ENCODE assay signal across 1 cellular context in the genomic region with DNA sequence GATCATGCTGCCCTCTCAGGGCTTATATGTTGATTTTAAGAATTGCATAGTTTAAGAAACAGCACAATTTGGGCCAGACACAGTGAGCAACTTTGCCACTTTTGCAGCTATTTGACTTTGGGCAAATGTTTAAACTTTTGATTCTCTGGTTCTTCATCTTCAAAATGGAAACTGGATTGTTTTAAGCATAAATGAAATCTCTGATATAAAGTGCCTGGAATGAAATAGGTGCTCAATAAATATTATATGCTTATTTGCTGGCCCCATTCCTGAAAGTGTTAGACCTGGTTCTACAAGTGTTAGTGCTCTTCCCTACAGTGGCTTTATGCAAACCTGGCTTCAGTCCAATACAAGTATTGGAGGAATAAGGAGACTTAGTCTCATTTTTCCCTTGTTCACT.
TF ChIP-seq lines count a peak whose summit lies in the region.

No MANE protein-coding gene starts in this region.

TF ChIP-seq in K562, 482 proteins besides CTCF, POLR2A, EP300 and RAD21 (continued from another document):
- TF ChIP-seq, protein P1, sequence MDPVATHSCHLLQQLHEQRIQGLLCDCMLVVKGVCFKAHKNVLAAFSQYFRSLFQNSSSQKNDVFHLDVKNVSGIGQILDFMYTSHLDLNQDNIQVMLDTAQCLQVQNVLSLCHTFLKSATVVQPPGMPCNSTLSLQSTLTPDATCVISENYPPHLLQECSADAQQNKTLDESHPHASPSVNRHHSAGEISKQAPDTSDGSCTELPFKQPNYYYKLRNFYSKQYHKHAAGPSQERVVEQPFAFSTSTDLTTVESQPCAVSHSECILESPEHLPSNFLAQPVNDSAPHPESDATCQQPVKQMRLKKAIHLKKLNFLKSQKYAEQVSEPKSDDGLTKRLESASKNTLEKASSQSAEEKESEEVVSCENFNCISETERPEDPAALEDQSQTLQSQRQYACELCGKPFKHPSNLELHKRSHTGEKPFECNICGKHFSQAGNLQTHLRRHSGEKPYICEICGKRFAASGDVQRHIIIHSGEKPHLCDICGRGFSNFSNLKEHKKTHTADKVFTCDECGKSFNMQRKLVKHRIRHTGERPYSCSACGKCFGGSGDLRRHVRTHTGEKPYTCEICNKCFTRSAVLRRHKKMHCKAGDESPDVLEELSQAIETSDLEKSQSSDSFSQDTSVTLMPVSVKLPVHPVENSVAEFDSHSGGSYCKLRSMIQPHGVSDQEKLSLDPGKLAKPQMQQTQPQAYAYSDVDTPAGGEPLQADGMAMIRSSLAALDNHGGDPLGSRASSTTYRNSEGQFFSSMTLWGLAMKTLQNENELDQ (CRISPR knock-in tag; IDR thresholded peaks at IDR 0.05; ENCODE audit: borderline replicate concordance), result no peak
- TF ChIP-seq GTF2A2 (tag; IDR thresholded peaks at IDR 0.05), result peak; percentile 61; the same call in 1 of the 2 replicates
- peak; percentile 48 for TF ChIP-seq CXXC5 (CRISPR knock-in tag; IDR thresholded peaks at IDR 0.05)
- TF ChIP-seq, protein P2, sequence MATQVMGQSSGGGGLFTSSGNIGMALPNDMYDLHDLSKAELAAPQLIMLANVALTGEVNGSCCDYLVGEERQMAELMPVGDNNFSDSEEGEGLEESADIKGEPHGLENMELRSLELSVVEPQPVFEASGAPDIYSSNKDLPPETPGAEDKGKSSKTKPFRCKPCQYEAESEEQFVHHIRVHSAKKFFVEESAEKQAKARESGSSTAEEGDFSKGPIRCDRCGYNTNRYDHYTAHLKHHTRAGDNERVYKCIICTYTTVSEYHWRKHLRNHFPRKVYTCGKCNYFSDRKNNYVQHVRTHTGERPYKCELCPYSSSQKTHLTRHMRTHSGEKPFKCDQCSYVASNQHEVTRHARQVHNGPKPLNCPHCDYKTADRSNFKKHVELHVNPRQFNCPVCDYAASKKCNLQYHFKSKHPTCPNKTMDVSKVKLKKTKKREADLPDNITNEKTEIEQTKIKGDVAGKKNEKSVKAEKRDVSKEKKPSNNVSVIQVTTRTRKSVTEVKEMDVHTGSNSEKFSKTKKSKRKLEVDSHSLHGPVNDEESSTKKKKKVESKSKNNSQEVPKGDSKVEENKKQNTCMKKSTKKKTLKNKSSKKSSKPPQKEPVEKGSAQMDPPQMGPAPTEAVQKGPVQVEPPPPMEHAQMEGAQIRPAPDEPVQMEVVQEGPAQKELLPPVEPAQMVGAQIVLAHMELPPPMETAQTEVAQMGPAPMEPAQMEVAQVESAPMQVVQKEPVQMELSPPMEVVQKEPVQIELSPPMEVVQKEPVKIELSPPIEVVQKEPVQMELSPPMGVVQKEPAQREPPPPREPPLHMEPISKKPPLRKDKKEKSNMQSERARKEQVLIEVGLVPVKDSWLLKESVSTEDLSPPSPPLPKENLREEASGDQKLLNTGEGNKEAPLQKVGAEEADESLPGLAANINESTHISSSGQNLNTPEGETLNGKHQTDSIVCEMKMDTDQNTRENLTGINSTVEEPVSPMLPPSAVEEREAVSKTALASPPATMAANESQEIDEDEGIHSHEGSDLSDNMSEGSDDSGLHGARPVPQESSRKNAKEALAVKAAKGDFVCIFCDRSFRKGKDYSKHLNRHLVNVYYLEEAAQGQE (CRISPR knock-in tag; IDR thresholded peaks at IDR 0.05; ENCODE audit: low read depth), result no peak
- peak; percentile 66 for TF ChIP-seq NFIC (IDR thresholded peaks at IDR 0.05)
- no peak for TF ChIP-seq MEF2A (IDR thresholded peaks at IDR 0.05; ENCODE audit: control insufficient read depth, low read depth, low read length)
- TF ChIP-seq ILK (tag; IDR thresholded peaks at IDR 0.05; ENCODE audit: borderline replicate concordance, low read depth), result no peak
- no peak for TF ChIP-seq SMAD1 (IDR thresholded peaks at IDR 0.05; ENCODE audit: low read depth, low read length, partially characterized antibody)
- no peak for TF ChIP-seq RNF2 (IDR thresholded peaks at IDR 0.05)
- TF ChIP-seq NELFE (IDR thresholded peaks at IDR 0.05; ENCODE audit: insufficient read depth, insufficient read length), result no peak
- no peak for TF ChIP-seq SMARCC2 (IDR thresholded peaks at IDR 0.05; ENCODE audit: low read depth)
- TF ChIP-seq SREBF2 (CRISPR knock-in tag; IDR thresholded peaks at IDR 0.05), result no peak
- no peak for TF ChIP-seq CHD2 (IDR thresholded peaks at IDR 0.05; ENCODE audit: low read depth, low read length)
- TF ChIP-seq ZEB2 (IDR thresholded peaks at IDR 0.05), result no peak
- no peak for TF ChIP-seq PPARD (CRISPR knock-in tag; IDR thresholded peaks at IDR 0.05)
- TF ChIP-seq SRF (CRISPR knock-in tag; IDR thresholded peaks at IDR 0.05), result no peak
- no peak for TF ChIP-seq E2F3 (CRISPR knock-in tag; IDR thresholded peaks at IDR 0.05)
- TF ChIP-seq SIN3B (IDR thresholded peaks at IDR 0.05; ENCODE audit: low read depth), result no peak
- peak; percentile 58; the same call in 1 of the 2 replicates for TF ChIP-seq DMBX1 (CRISPR knock-in tag; IDR thresholded peaks at IDR 0.05; ENCODE audit: borderline replicate concordance)
- no peak for TF ChIP-seq ETV6 (IDR thresholded peaks at IDR 0.05; ENCODE audit: borderline replicate concordance in 1 of 2, low read depth in 2 of 2, low read length in 1 of 2)
- TF ChIP-seq ETV6 (CRISPR knock-in tag; IDR thresholded peaks at IDR 0.05; ENCODE audit: borderline replicate concordance), result no peak
- no peak for TF ChIP-seq U2AF1 (optimal IDR thresholded peaks at IDR 0.05; ENCODE audit: low read depth, low read length)
- no peak for TF ChIP-seq GATA2 (CRISPR knock-in tag; IDR thresholded peaks at IDR 0.05)
- no peak for TF ChIP-seq ZNF175 (CRISPR knock-in tag; IDR thresholded peaks at IDR 0.05; ENCODE audit: low read depth)
